Comparison of ENCODE assay signal across 17 cellular contexts in genomic region chr17:39736319-39737165, GRCh38. TPM values are rescaled to one million over a fixed set of nuclear protein-coding genes. Genes with fewer than 3 reads are reported as not detected.
DNase-seq lines count a peak whose midpoint lies in the region; ATAC-seq and TF ChIP-seq lines count a peak whose summit lies in the region.
"Had no signal": no experiment of that assay in that cellular context is flagged by ENCODE, and none has a peak within 500 bp of the region (broad histone marks: within the 10 kb centered on the region; RNA-seq: fewer than 3 reads in every experiment).

No MANE protein-coding gene starts in this region.

- H3K27me3 ChIP-seq in colonic mucosa (no peaks in the 10 kb centered on the region), WERI-Rb-1 (ENCODE audit: insufficient read depth, low read depth, severe bottlenecking) (no peaks in the 10 kb centered on the region)

- no peaks in the 10 kb centered on the region for H3K9me3 ChIP-seq in colonic mucosa
- no peaks in the 10 kb centered on the region for H3K9me3 ChIP-seq in WERI-Rb-1 (ENCODE audit: severe bottlenecking)

- H3K4me1 ChIP-seq in colonic mucosa = no peaks in the 10 kb centered on the region

- H3K36me3 ChIP-seq in colonic mucosa = no peaks in the 10 kb centered on the region
- H3K36me3 ChIP-seq in WERI-Rb-1 = no peaks in the 10 kb centered on the region

- H3K4me3 Mint-ChIP-seq in naive B cell = peak overlapping the region in 5 of 8 donors; percentile 18 to 85 (median 68)
- H3K4me3 Mint-ChIP-seq: activated B cell treated with CpG ODN at 0.5 μM for 24 hours had no signal

- intact Hi-C loops in colonic mucosa (cut with DNase I) = loop anchor here (5.0 kb wide), 1 partner anchor 109 kb away; the partner anchor contains the start of gene PPP1R1B

- no peaks in the 10 kb centered on the region for H3K36me3 Mint-ChIP-seq in naive B cell

- H3K27ac ChIP-seq in C4-2B = peak overlapping the region; percentile 85
- H3K27ac ChIP-seq in colonic mucosa = peak overlapping the region; percentile 87
- no peak overlapping the region for H3K27ac ChIP-seq in WERI-Rb-1

- H3K9ac ChIP-seq in colonic mucosa (ENCODE audit: low read depth in 2 of 2, low read length in 2 of 2) = peak overlapping the region in 1 of 2 donors; percentile 14

- TF ChIP-seq CTCF in C4-2B (conservative IDR thresholded peaks at IDR 0.05) (no peak), colonic mucosa (IDR thresholded peaks at IDR 0.05) (no peak), WERI-Rb-1 (IDR thresholded peaks at IDR 0.05; ENCODE audit: low read depth, low read length) (no peak)

- peaks cover 5 to 51% (median 46%) of the 10 kb centered on the region in 3 donors for H3K27me3 Mint-ChIP-seq in naive B cell

- H3K27ac Mint-ChIP-seq in naive B cell = no peak overlapping the region
- H3K27ac Mint-ChIP-seq: activated B cell treated with CpG ODN at 0.5 μM for 24 hours had no signal

- peaks cover 28 to 47% (median 36%) of the 10 kb centered on the region in 3 donors for H3K4me1 Mint-ChIP-seq in naive B cell

- peaks cover 0 to 1% (median 0%) of the 10 kb centered on the region in 7 donors for H3K9me3 Mint-ChIP-seq in naive B cell
- H3K9me3 Mint-ChIP-seq: activated B cell treated with CpG ODN at 0.5 μM for 24 hours had no signal

- DNase-seq in NCI-H226 (peak; percentile 17), colonic mucosa (peak; percentile 45), naive B cell (no peak), WERI-Rb-1 (no peak)
- DNase-seq: activated B cell treated with CpG ODN at 0.5 μM for 24 hours, DMS79, hippocampal formation, left ventricle myocardium superior, NCI-H1105 treated with DMSO at 0.1 percent for 48 hours, NCI-H524 treated with DMSO at 0.1 percent for 48 hours, occipital lobe, Right ventricle myocardium superior had no signal

- H3K4me3 ChIP-seq in colonic mucosa (no peak overlapping the region), WERI-Rb-1 (ENCODE audit: low read depth, low read length) (no peak overlapping the region)

- ATAC-seq in naive B cell (ENCODE audit: low read depth in 2 of 2) = no peak
- no peak for ATAC-seq in esophagus mucosa
- ATAC-seq in GM18870 (IDR thresholded peaks at IDR 0.05; ENCODE audit: unreplicated experiment) = no peak
- ATAC-seq in GM21619 (IDR thresholded peaks at IDR 0.05; ENCODE audit: unreplicated experiment) = no peak

RNA-seq across cellular contexts. Expression of gene GRB7, which starts 1.2 kb away (rescaled TPM):
- 10 to 100 TPM; 22.4 to 40.9 TPM for total RNA-seq in colonic mucosa
- under 1 TPM in 3 of 6 donors, not detected in 3; 0.23 to 0.65 (median 0.29) TPM for polyA plus RNA-seq in naive B cell (ENCODE audit: low read depth in 6 of 6)
- 45.3 TPM for total RNA-seq in esophagus mucosa
- total RNA-seq: cerebellum, occipital lobe had no signal

RNA-seq across cellular contexts. Expression of gene MIEN1, which starts 6.2 kb away (rescaled TPM):
- 100 to 1,000 TPM in 1 of 2 donors, 10 to 100 TPM in 1; 74.1 to 103 TPM for total RNA-seq in colonic mucosa
- polyA plus RNA-seq in naive B cell (ENCODE audit: low read depth in 6 of 6) = 100 to 1,000 TPM in 5 of 6 donors, 10 to 100 TPM in 1; 99.3 to 135 (median 123) TPM
- total RNA-seq in esophagus mucosa = 44.3 TPM

RNA-seq across cellular contexts. Expression of gene ERBB2, which starts 36.7 kb away (rescaled TPM):
- total RNA-seq in colonic mucosa = 100 to 1,000 TPM; 153 to 174 TPM
- 1 to 10 TPM in 3 of 6 donors, under 1 TPM in 3; 0.20 to 3.0 (median 1.1) TPM for polyA plus RNA-seq in naive B cell (ENCODE audit: low read depth in 6 of 6)
- 118 TPM for total RNA-seq in esophagus mucosa

RNA-seq across cellular contexts. Expression of gene PGAP3, which starts 48.7 kb away (rescaled TPM):
- total RNA-seq in colonic mucosa (10 to 100 TPM; 37.3 to 42.0 TPM), esophagus mucosa (22.4 TPM)
- 10 to 100 TPM in 2 of 6 donors, 1 to 10 TPM in 4; 7.2 to 18.2 (median 9.1) TPM for polyA plus RNA-seq in naive B cell (ENCODE audit: low read depth in 6 of 6)

Comparison
In these comparisons a context has a peak if more than half of its experiments do, and no peak if none do; other contexts are left out.
1. DNase-seq: peak in NCI-H226 (single experiment) and colonic mucosa (single experiment); none in naive B cell (single experiment) and WERI-Rb-1 (single experiment).